ENCODE assay signal across 10 cellular contexts in genomic region chr3:171168086-171168485, GRCh38.
DNase-seq lines count a peak whose midpoint lies in the region; ATAC-seq and TF ChIP-seq lines count a peak whose summit lies in the region.
"Had no signal": no experiment of that assay in that cellular context is flagged by ENCODE, and none has a peak within 500 bp of the region (broad histone marks: within the 10 kb centered on the region; RNA-seq: fewer than 3 reads in every experiment).

No MANE protein-coding gene starts in this region.

- intact Hi-C loops in natural killer cell (cut with micrococcal nuclease), result no loop called here

- DNase-seq in SIG-M5 treated with dmso at 0.1 percent for 504 hours (lab: John Stamatoyannopoulos, UW; ENCODE audit: unreplicated experiment) (peak; percentile 39), SIG-M5 (lab: John Stamatoyannopoulos, UW) (no peak), RWPE1 (ENCODE audit: low spot score) (peak; percentile 54), fibroblast of villous mesenchyme (ENCODE audit: low read depth) (peak; percentile 31), KG1 (lab: John Stamatoyannopoulos, UW) (no peak), natural killer cell (no peak)
- DNase-seq: DMS79, NCI-H1092 treated with DMSO at 0.1 percent for 48 hours had no signal

- no peaks in the 10 kb centered on the region for H3K27me3 Mint-ChIP-seq in stimulated activated memory B cell treated with anti-CD40 and anti-IgM and Interleukin-4, amounts not matched to agents 10 μg/mL and 1 μg/mL and 100 μg/mL, for 72 hours
- no peaks in the 10 kb centered on the region for H3K27me3 Mint-ChIP-seq in natural killer cell (ENCODE audit: low read depth in 2 of 2)

- H3K27ac ChIP-seq in RWPE1, result no peak overlapping the region

- H3K4me1 Mint-ChIP-seq in stimulated activated memory B cell treated with anti-CD40 and anti-IgM and Interleukin-4, amounts not matched to agents 10 μg/mL and 1 μg/mL and 100 μg/mL, for 72 hours, result peaks cover 12% of the 10 kb centered on the region
- H3K4me1 Mint-ChIP-seq in natural killer cell, result peaks cover 9 to 12% of the 10 kb centered on the region in 2 donors

- CTCF ChIA-PET in RWPE1 (lab: Yijun Ruan, JAX), result interaction anchor here (0.6 to 1.6 kb wide), 4 partner anchors 8 to 26 kb away, joined by 3 to 4 read pairs (median 4); no protein-coding TSS in a partner anchor

- POLR2A ChIA-PET in RWPE1 (lab: Yijun Ruan, JAX; ENCODE audit: low non-redundant PET), result no interaction called here

- no peak overlapping the region for H3K4me3 Mint-ChIP-seq in stimulated activated memory B cell treated with anti-CD40 and anti-IgM and Interleukin-4, amounts not matched to agents 10 μg/mL and 1 μg/mL and 100 μg/mL, for 72 hours
- H3K4me3 Mint-ChIP-seq in natural killer cell, result no peak overlapping the region

- peak; percentile 28 for ATAC-seq in stimulated activated memory B cell treated with anti-CD40 and anti-IgM and Interleukin-4, amounts not matched to agents 10 μg/mL and 1 μg/mL and 100 μg/mL, for 72 hours
- ATAC-seq in natural killer cell (no peak), HG03469 (IDR thresholded peaks at IDR 0.05; ENCODE audit: unreplicated experiment) (no peak)

- TF ChIP-seq CTCF in RWPE1 (conservative IDR thresholded peaks at IDR 0.05; ENCODE audit: low read depth) (no peak), fibroblast of villous mesenchyme (IDR thresholded peaks at IDR 0.05; ENCODE audit: insufficient read depth, low read depth, low read length) (peak; percentile 60), natural killer cell (IDR thresholded peaks at IDR 0.05) (no peak)

- H3K9me3 Mint-ChIP-seq in stimulated activated memory B cell treated with anti-CD40 and anti-IgM and Interleukin-4, amounts not matched to agents 10 μg/mL and 1 μg/mL and 100 μg/mL, for 72 hours, result peaks cover 2% of the 10 kb centered on the region
- H3K9me3 Mint-ChIP-seq in natural killer cell, result peaks cover 0 to 2% of the 10 kb centered on the region in 2 donors

- no peak overlapping the region for H3K27ac Mint-ChIP-seq in stimulated activated memory B cell treated with anti-CD40 and anti-IgM and Interleukin-4, amounts not matched to agents 10 μg/mL and 1 μg/mL and 100 μg/mL, for 72 hours
- no peak overlapping the region for H3K27ac Mint-ChIP-seq in natural killer cell

- no peak overlapping the region for H3K4me3 ChIP-seq in fibroblast of villous mesenchyme (ENCODE audit: low read depth, low read length)

- no peaks in the 10 kb centered on the region for H3K36me3 Mint-ChIP-seq in stimulated activated memory B cell treated with anti-CD40 and anti-IgM and Interleukin-4, amounts not matched to agents 10 μg/mL and 1 μg/mL and 100 μg/mL, for 72 hours
- peaks cover 9% of the 10 kb centered on the region for H3K36me3 Mint-ChIP-seq in natural killer cell

Comparison
In these comparisons a context has a peak if more than half of its experiments do, and no peak if none do; other contexts are left out.
1. DNase-seq: peak in SIG-M5 treated with dmso at 0.1 percent for 504 hours (single experiment), RWPE1 (single experiment) and fibroblast of villous mesenchyme (single experiment); none in SIG-M5 (single experiment), KG1 (single experiment) and natural killer cell (single experiment).